Comparison of ENCODE assay signal across 8 cellular contexts in genomic region chr7:12686894-12687212, GRCh38. TPM values are rescaled to one million over a fixed set of nuclear protein-coding genes. Genes with fewer than 3 reads are reported as not detected.
A peak's percentile ranks its signal among the peaks of the same experiment; 100 is the strongest.
DNase-seq lines count a peak whose midpoint lies in the region; ATAC-seq and TF ChIP-seq lines count a peak whose summit lies in the region.

No MANE protein-coding gene starts in this region.

- peak overlapping the region; percentile 95 for H3K27ac Mint-ChIP-seq in activated naive CD8-positive, alpha-beta T cell treated with anti-CD3 and anti-CD28 coated beads, Interleukin-2, amount 50 U/mL, for 24 hours

- H3K27ac ChIP-seq in right lobe of liver (peak overlapping the region; percentile 79 to 90 (median 89)), tibial nerve (peak overlapping the region; percentile 82 to 95 (median 94))

- no peaks in the 10 kb centered on the region for H3K9me3 ChIP-seq in right lobe of liver
- no peaks in the 10 kb centered on the region for H3K9me3 ChIP-seq in tibial nerve

- DNase-seq in activated T-cell treated with anti-CD3 and anti-CD28 coated beads, Interleukin-2, amount 50 U/mL, for 4 hours, result no peak
- no peak for DNase-seq in activated T-cell treated with anti-CD3 and anti-CD28 coated beads, Interleukin-2, amount 50 U/mL, for 1 hour
- DNase-seq in activated naive CD8-positive, alpha-beta T cell treated with anti-CD3 and anti-CD28 coated beads, Interleukin-2, amount 50 U/mL, for 24 hours, result no peak
- no peak for DNase-seq in right lobe of liver
- DNase-seq in tibial nerve (ENCODE audit: low spot score in 2 of 2), result no peak
- DNase-seq in glomerular visceral epithelial cell (ENCODE audit: extremely low spot score), result no peak
- DNase-seq in NCI-H1436 treated with DMSO at 0.1 percent for 48 hours (lab: John Stamatoyannopoulos, UW), result no peak

- H3K4me1 Mint-ChIP-seq in activated T-cell treated with anti-CD3 and anti-CD28 coated beads, Interleukin-2, amount 50 U/mL, for 4 hours (ENCODE audit: low read depth), result peaks cover 32% of the 10 kb centered on the region
- H3K4me1 Mint-ChIP-seq in activated naive CD8-positive, alpha-beta T cell treated with anti-CD3 and anti-CD28 coated beads, Interleukin-2, amount 50 U/mL, for 24 hours, result peaks cover 39% of the 10 kb centered on the region

- TF ChIP-seq CTCF in right lobe of liver (IDR thresholded peaks at IDR 0.05), result no peak
- peak in 2 of 5 experiments; percentile 40 to 54 for TF ChIP-seq CTCF in tibial nerve (IDR thresholded peaks at IDR 0.05)

- peak; percentile 57 for TF ChIP-seq POLR2A in right lobe of liver (IDR thresholded peaks at IDR 0.05)
- peak; percentile 6 to 23 for TF ChIP-seq POLR2A in tibial nerve (IDR thresholded peaks at IDR 0.05)

- peak overlapping the region; percentile 89 for H3K4me3 Mint-ChIP-seq in activated T-cell treated with anti-CD3 and anti-CD28 coated beads, Interleukin-2, amount 50 U/mL, for 4 hours
- H3K4me3 Mint-ChIP-seq in activated naive CD8-positive, alpha-beta T cell treated with anti-CD3 and anti-CD28 coated beads, Interleukin-2, amount 50 U/mL, for 24 hours, result peak overlapping the region; percentile 87

- no peaks in the 10 kb centered on the region for H3K36me3 Mint-ChIP-seq in activated T-cell treated with anti-CD3 and anti-CD28 coated beads, Interleukin-2, amount 50 U/mL, for 4 hours (ENCODE audit: insufficient read depth)
- peaks cover 12% of the 10 kb centered on the region for H3K36me3 Mint-ChIP-seq in activated naive CD8-positive, alpha-beta T cell treated with anti-CD3 and anti-CD28 coated beads, Interleukin-2, amount 50 U/mL, for 24 hours (ENCODE audit: low read depth)

- no peak for TF ChIP-seq EP300 in tibial nerve (IDR thresholded peaks at IDR 0.05)

- intact Hi-C loops in right lobe of liver (cut with DNase I), result loop anchor here in 1 of 2 donors (10.0 kb wide), 1 partner anchor 428 kb away; no protein-coding TSS in a partner anchor

- ATAC-seq in activated T-cell treated with anti-CD3 and anti-CD28 coated beads, Interleukin-2, amount 50 U/mL, for 4 hours, result peak in 1 of 2 donors; percentile 25
- ATAC-seq in activated naive CD8-positive, alpha-beta T cell treated with anti-CD3 and anti-CD28 coated beads, Interleukin-2, amount 50 U/mL, for 24 hours, result peak; percentile 20
- no peak for ATAC-seq in right lobe of liver
- ATAC-seq in GM18870 (IDR thresholded peaks at IDR 0.05; ENCODE audit: unreplicated experiment), result no peak

- no CpG with 5 or more reads among the region's 34 CpGs for WGBS in right lobe of liver (ENCODE audit: insufficient coverage, low coverage, low lambda C conversion rate, missing lambda C conversion rate)
- 0% methylated on average over 11 to 31 of the region's 34 CpGs for WGBS in tibial nerve, 2 donors

- H3K4me3 ChIP-seq in right lobe of liver (peak overlapping the region; percentile 83 to 97 (median 88)), tibial nerve (peak overlapping the region; percentile 83 to 99 (median 97))

- no peaks in the 10 kb centered on the region for H3K9me3 Mint-ChIP-seq in activated T-cell treated with anti-CD3 and anti-CD28 coated beads, Interleukin-2, amount 50 U/mL, for 4 hours
- no peaks in the 10 kb centered on the region for H3K9me3 Mint-ChIP-seq in activated naive CD8-positive, alpha-beta T cell treated with anti-CD3 and anti-CD28 coated beads, Interleukin-2, amount 50 U/mL, for 24 hours

- no peaks in the 10 kb centered on the region for H3K27me3 Mint-ChIP-seq in activated T-cell treated with anti-CD3 and anti-CD28 coated beads, Interleukin-2, amount 50 U/mL, for 4 hours (ENCODE audit: low read depth)
- no peaks in the 10 kb centered on the region for H3K27me3 Mint-ChIP-seq in activated naive CD8-positive, alpha-beta T cell treated with anti-CD3 and anti-CD28 coated beads, Interleukin-2, amount 50 U/mL, for 24 hours

- H3K4me1 ChIP-seq in right lobe of liver (peaks cover 0 to 4% (median 0%) of the 10 kb centered on the region in 4 donors), tibial nerve (peaks cover 0 to 33% (median 1%) of the 10 kb centered on the region in 4 donors)

- H3K36me3 ChIP-seq in right lobe of liver (no peaks in the 10 kb centered on the region), tibial nerve (no peaks in the 10 kb centered on the region)

- H3K27me3 ChIP-seq in right lobe of liver (no peaks in the 10 kb centered on the region), tibial nerve (no peaks in the 10 kb centered on the region)

RNA-seq across cellular contexts. Expression of gene ARL4A, which starts 0.6 kb away (rescaled TPM):
- 10 to 100 TPM; 10.9 to 14.5 (median 11.8) TPM for total RNA-seq in activated T-cell treated with anti-CD3 and anti-CD28 coated beads, Interleukin-2, amount 50 U/mL, for 4 hours
- total RNA-seq in right lobe of liver (10 to 100 TPM in 2 of 6 experiments, 1 to 10 TPM in 4; 4.4 to 19.2 (median 8.3) TPM), tibial nerve (10 to 100 TPM; 27.4 to 44.1 (median 34.2) TPM)
